ENCODE assay signal across 1 cellular context in the genomic region with DNA sequence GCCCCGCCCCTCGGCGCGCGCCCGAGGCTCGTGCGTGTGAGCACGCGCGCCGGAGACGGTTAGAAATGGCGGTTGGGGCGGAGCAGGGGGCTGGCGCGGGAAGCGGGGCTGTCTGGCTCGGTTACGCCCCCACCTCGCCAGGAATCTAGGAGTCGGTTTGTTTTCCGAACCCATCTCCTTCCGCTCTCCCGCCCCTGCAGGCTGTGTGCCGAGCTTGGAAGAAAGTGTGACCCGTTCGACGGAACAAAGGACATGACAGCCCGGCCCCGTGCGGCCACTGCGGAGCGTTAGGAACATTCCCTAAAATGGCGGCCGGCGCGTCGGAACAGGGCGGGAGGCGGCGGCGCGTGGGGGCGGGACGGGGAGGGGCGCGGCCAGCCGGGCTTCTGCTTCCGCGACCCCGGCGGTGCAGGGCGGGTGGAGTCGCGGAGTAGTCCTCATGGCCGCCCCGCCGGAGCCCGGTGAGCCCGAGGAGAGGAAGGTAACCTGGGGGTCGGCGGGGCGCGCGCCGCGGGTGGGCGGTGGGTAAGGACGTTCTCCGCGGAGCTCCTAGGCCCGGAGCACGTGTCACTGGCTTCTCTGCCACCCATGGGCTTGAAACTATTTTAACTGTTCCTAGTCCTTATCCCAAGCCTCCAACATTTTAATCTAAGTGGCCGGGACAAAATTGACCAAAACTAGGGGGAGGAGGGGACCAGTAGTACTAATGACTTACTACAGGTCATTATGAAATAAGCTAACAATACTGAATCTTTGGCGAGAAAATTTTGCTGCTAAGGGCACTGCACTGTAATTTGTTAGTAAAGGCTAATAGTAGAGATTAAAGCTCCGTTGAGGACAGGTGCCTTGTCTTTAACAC.
TF ChIP-seq lines count a peak whose summit lies in the region.

A gene with protein sequence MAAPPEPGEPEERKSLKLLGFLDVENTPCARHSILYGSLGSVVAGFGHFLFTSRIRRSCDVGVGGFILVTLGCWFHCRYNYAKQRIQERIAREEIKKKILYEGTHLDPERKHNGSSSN (plus strand): TSS at position 383 of the 859 bp plus-strand sequence. CDS start 57 bp downstream, at position 440.

TF ChIP-seq in K562, 482 proteins besides CTCF, POLR2A, EP300 and RAD21 (continued from another document and continues in another):
- TF ChIP-seq, protein P1, sequence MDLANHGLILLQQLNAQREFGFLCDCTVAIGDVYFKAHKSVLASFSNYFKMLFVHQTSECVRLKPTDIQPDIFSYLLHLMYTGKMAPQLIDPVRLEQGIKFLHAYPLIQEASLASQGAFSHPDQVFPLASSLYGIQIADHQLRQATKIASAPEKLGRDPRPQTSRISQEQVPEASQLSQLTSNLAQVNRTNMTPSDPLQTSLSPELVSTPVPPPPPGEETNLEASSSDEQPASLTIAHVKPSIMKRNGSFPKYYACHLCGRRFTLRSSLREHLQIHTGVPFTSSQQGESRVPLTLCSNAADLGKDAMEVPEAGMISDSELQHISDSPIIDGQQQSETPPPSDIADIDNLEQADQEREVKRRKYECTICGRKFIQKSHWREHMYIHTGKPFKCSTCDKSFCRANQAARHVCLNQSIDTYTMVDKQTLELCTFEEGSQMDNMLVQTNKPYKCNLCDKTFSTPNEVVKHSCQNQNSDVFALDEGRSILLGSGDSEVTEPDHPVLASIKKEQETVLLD (IDR thresholded peaks at IDR 0.05): no peak
- no peak for TF ChIP-seq HSF4 (CRISPR knock-in tag; IDR thresholded peaks at IDR 0.05; ENCODE audit: borderline replicate concordance)
- no peak for TF ChIP-seq SAFB (IDR thresholded peaks at IDR 0.05; ENCODE audit: borderline replicate concordance, low read depth, low read length)
- TF ChIP-seq, protein P2, sequence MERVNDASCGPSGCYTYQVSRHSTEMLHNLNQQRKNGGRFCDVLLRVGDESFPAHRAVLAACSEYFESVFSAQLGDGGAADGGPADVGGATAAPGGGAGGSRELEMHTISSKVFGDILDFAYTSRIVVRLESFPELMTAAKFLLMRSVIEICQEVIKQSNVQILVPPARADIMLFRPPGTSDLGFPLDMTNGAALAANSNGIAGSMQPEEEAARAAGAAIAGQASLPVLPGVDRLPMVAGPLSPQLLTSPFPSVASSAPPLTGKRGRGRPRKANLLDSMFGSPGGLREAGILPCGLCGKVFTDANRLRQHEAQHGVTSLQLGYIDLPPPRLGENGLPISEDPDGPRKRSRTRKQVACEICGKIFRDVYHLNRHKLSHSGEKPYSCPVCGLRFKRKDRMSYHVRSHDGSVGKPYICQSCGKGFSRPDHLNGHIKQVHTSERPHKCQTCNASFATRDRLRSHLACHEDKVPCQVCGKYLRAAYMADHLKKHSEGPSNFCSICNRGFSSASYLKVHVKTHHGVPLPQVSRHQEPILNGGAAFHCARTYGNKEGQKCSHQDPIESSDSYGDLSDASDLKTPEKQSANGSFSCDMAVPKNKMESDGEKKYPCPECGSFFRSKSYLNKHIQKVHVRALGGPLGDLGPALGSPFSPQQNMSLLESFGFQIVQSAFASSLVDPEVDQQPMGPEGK (CRISPR knock-in tag; IDR thresholded peaks at IDR 0.05; ENCODE audit: borderline replicate concordance): no peak
- TF ChIP-seq, protein P3, sequence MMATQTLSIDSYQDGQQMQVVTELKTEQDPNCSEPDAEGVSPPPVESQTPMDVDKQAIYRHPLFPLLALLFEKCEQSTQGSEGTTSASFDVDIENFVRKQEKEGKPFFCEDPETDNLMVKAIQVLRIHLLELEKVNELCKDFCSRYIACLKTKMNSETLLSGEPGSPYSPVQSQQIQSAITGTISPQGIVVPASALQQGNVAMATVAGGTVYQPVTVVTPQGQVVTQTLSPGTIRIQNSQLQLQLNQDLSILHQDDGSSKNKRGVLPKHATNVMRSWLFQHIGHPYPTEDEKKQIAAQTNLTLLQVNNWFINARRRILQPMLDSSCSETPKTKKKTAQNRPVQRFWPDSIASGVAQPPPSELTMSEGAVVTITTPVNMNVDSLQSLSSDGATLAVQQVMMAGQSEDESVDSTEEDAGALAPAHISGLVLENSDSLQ (IDR thresholded peaks at IDR 0.05): peak; percentile 30; the same call in 1 of the 2 replicates
- TF ChIP-seq, protein P4, sequence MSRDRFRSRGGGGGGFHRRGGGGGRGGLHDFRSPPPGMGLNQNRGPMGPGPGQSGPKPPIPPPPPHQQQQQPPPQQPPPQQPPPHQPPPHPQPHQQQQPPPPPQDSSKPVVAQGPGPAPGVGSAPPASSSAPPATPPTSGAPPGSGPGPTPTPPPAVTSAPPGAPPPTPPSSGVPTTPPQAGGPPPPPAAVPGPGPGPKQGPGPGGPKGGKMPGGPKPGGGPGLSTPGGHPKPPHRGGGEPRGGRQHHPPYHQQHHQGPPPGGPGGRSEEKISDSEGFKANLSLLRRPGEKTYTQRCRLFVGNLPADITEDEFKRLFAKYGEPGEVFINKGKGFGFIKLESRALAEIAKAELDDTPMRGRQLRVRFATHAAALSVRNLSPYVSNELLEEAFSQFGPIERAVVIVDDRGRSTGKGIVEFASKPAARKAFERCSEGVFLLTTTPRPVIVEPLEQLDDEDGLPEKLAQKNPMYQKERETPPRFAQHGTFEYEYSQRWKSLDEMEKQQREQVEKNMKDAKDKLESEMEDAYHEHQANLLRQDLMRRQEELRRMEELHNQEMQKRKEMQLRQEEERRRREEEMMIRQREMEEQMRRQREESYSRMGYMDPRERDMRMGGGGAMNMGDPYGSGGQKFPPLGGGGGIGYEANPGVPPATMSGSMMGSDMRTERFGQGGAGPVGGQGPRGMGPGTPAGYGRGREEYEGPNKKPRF (IDR thresholded peaks at IDR 0.05; ENCODE audit: low read depth, low read length): no peak
- TF ChIP-seq ZNF445 (CRISPR knock-in tag; IDR thresholded peaks at IDR 0.05; ENCODE audit: low read depth): peak; percentile 65; the same call in 1 of the 2 replicates
- TF ChIP-seq, protein P5, sequence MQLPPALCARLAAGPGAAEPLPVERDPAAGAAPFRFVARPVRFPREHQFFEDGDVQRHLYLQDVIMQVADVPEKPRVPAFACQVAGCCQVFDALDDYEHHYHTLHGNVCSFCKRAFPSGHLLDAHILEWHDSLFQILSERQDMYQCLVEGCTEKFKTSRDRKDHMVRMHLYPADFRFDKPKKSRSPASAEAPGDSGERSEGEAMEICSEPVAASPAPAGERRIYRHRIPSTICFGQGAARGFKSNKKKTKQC (CRISPR knock-in tag; IDR thresholded peaks at IDR 0.05): 0 out of 2 replicates have a peak, but pooled peaks have one; percentile 80
- no peak for TF ChIP-seq XRCC4 (IDR thresholded peaks at IDR 0.05; ENCODE audit: extremely low read depth, insufficient read depth, insufficient read length)
- no peak for TF ChIP-seq GTF2A2 (tag; IDR thresholded peaks at IDR 0.05)
- TF ChIP-seq ZNF830 (CRISPR knock-in tag; IDR thresholded peaks at IDR 0.05): 0 out of 2 replicates have a peak, but pooled peaks have one; percentile 58
- TF ChIP-seq, protein P6, sequence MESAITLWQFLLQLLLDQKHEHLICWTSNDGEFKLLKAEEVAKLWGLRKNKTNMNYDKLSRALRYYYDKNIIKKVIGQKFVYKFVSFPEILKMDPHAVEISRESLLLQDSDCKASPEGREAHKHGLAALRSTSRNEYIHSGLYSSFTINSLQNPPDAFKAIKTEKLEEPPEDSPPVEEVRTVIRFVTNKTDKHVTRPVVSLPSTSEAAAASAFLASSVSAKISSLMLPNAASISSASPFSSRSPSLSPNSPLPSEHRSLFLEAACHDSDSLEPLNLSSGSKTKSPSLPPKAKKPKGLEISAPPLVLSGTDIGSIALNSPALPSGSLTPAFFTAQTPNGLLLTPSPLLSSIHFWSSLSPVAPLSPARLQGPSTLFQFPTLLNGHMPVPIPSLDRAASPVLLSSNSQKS (CRISPR knock-in tag; IDR thresholded peaks at IDR 0.05): 0 out of 2 replicates have a peak, but pooled peaks have one; percentile 8
- TF ChIP-seq RB1 (IDR thresholded peaks at IDR 0.05; ENCODE audit: low read depth): peak; percentile 90
- 0 out of 2 replicates have a peak, but pooled peaks have one; percentile 17 for TF ChIP-seq ZNF76 (CRISPR knock-in tag; IDR thresholded peaks at IDR 0.05; ENCODE audit: borderline replicate concordance)
- TF ChIP-seq, protein P7, sequence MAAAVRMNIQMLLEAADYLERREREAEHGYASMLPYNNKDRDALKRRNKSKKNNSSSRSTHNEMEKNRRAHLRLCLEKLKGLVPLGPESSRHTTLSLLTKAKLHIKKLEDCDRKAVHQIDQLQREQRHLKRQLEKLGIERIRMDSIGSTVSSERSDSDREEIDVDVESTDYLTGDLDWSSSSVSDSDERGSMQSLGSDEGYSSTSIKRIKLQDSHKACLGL (CRISPR knock-in tag; IDR thresholded peaks at IDR 0.05; ENCODE audit: borderline replicate concordance, poor library complexity, severe bottlenecking): no peak
- TF ChIP-seq, protein P8, sequence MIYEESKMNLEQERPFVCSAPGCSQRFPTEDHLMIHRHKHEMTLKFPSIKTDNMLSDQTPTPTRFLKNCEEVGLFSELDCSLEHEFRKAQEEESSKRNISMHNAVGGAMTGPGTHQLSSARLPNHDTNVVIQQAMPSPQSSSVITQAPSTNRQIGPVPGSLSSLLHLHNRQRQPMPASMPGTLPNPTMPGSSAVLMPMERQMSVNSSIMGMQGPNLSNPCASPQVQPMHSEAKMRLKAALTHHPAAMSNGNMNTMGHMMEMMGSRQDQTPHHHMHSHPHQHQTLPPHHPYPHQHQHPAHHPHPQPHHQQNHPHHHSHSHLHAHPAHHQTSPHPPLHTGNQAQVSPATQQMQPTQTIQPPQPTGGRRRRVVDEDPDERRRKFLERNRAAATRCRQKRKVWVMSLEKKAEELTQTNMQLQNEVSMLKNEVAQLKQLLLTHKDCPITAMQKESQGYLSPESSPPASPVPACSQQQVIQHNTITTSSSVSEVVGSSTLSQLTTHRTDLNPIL (CRISPR knock-in tag; IDR thresholded peaks at IDR 0.05): peak; percentile 21; the same call in 1 of the 2 replicates
- no peak for TF ChIP-seq ZFP30 (CRISPR knock-in tag; IDR thresholded peaks at IDR 0.05; ENCODE audit: borderline replicate concordance)
- no peak for TF ChIP-seq ZC3H11A (IDR thresholded peaks at IDR 0.05; ENCODE audit: low read depth, low read length)
- TF ChIP-seq, protein P9, sequence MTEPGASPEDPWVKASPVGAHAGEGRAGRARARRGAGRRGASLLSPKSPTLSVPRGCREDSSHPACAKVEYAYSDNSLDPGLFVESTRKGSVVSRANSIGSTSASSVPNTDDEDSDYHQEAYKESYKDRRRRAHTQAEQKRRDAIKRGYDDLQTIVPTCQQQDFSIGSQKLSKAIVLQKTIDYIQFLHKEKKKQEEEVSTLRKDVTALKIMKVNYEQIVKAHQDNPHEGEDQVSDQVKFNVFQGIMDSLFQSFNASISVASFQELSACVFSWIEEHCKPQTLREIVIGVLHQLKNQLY (CRISPR knock-in tag; conservative IDR thresholded peaks at IDR 0.05): no peak
- no peak for TF ChIP-seq RBM17 (IDR thresholded peaks at IDR 0.05; ENCODE audit: borderline replicate concordance, low read depth, low read length)
- TF ChIP-seq L3MBTL2 (IDR thresholded peaks at IDR 0.05): no peak; the same call in 1 of the 2 replicates
- peak; percentile 50; the same call in 1 of the 2 replicates for TF ChIP-seq MECOM (CRISPR knock-in tag; IDR thresholded peaks at IDR 0.05)
- no peak for TF ChIP-seq ETV6 (IDR thresholded peaks at IDR 0.05; ENCODE audit: borderline replicate concordance in 1 of 2, low read depth in 2 of 2, low read length in 1 of 2)
- TF ChIP-seq ETV6 (CRISPR knock-in tag; IDR thresholded peaks at IDR 0.05; ENCODE audit: borderline replicate concordance): no peak
- TF ChIP-seq, protein P10, sequence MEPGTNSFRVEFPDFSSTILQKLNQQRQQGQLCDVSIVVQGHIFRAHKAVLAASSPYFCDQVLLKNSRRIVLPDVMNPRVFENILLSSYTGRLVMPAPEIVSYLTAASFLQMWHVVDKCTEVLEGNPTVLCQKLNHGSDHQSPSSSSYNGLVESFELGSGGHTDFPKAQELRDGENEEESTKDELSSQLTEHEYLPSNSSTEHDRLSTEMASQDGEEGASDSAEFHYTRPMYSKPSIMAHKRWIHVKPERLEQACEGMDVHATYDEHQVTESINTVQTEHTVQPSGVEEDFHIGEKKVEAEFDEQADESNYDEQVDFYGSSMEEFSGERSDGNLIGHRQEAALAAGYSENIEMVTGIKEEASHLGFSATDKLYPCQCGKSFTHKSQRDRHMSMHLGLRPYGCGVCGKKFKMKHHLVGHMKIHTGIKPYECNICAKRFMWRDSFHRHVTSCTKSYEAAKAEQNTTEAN (CRISPR knock-in tag; IDR thresholded peaks at IDR 0.05): no peak
- no peak for TF ChIP-seq EZH2 (IDR thresholded peaks at IDR 0.05; ENCODE audit: borderline replicate concordance, low read depth, low read length)
- TF ChIP-seq, protein P11, sequence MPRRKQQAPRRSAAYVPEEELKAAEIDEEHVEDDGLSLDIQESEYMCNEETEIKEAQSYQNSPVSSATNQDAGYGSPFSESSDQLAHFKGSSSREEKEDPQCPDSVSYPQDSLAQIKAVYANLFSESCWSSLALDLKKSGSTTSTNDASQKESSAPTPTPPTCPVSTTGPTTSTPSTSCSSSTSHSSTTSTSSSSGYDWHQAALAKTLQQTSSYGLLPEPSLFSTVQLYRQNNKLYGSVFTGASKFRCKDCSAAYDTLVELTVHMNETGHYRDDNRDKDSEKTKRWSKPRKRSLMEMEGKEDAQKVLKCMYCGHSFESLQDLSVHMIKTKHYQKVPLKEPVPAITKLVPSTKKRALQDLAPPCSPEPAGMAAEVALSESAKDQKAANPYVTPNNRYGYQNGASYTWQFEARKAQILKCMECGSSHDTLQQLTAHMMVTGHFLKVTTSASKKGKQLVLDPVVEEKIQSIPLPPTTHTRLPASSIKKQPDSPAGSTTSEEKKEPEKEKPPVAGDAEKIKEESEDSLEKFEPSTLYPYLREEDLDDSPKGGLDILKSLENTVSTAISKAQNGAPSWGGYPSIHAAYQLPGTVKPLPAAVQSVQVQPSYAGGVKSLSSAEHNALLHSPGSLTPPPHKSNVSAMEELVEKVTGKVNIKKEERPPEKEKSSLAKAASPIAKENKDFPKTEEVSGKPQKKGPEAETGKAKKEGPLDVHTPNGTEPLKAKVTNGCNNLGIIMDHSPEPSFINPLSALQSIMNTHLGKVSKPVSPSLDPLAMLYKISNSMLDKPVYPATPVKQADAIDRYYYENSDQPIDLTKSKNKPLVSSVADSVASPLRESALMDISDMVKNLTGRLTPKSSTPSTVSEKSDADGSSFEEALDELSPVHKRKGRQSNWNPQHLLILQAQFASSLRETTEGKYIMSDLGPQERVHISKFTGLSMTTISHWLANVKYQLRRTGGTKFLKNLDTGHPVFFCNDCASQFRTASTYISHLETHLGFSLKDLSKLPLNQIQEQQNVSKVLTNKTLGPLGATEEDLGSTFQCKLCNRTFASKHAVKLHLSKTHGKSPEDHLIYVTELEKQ (CRISPR knock-in tag; IDR thresholded peaks at IDR 0.05): no peak
